ENCODE assay signal across 1 cellular context in genomic region chr4:105858466-105859040, GRCh38.
TF ChIP-seq lines count a peak whose summit lies in the region.

No MANE protein-coding gene starts in this region.

TF ChIP-seq in GM12878, 131 proteins besides CTCF, POLR2A, EP300 and RAD21 (continued from another document):
- no peak for TF ChIP-seq E2F8 (IDR thresholded peaks at IDR 0.05; ENCODE audit: low read depth, partially characterized antibody)
- TF ChIP-seq MEF2B (IDR thresholded peaks at IDR 0.05; ENCODE audit: partially characterized antibody, poor library complexity, severe bottlenecking), result peak; percentile 93
- TF ChIP-seq CBX5 (IDR thresholded peaks at IDR 0.05; ENCODE audit: low read depth), result no peak
- TF ChIP-seq FOXK2 (IDR thresholded peaks at IDR 0.05), result no peak
- no peak for TF ChIP-seq BCLAF1 (IDR thresholded peaks at IDR 0.05)
- no peak for TF ChIP-seq MYB (IDR thresholded peaks at IDR 0.05; ENCODE audit: borderline replicate concordance, low read depth, low read length)
- TF ChIP-seq POLR2AphosphoS2 (IDR thresholded peaks at IDR 0.05; ENCODE audit: low read depth, low read length), result no peak
- TF ChIP-seq WRNIP1 (IDR thresholded peaks at IDR 0.05; ENCODE audit: borderline replicate concordance, low read depth, low read length), result no peak
- no peak for TF ChIP-seq MTA3 (IDR thresholded peaks at IDR 0.05; ENCODE audit: borderline replicate concordance, low read length)
- no peak for TF ChIP-seq PRDM15 (CRISPR knock-in tag; IDR thresholded peaks at IDR 0.05)
- no peak for TF ChIP-seq HCFC1 (IDR thresholded peaks at IDR 0.05; ENCODE audit: low read length)
- no peak for TF ChIP-seq HSF1 (IDR thresholded peaks at IDR 0.05; ENCODE audit: low read depth, low read length)
- no peak for TF ChIP-seq RBBP5 (conservative IDR thresholded peaks at IDR 0.05)
- no peak for TF ChIP-seq NR2C2 (IDR thresholded peaks at IDR 0.05; ENCODE audit: borderline replicate concordance, control insufficient read depth, insufficient read length, low read depth)
- no peak for TF ChIP-seq RELA (IDR thresholded peaks at IDR 0.05; ENCODE audit: borderline replicate concordance, partially characterized antibody)
- TF ChIP-seq GATAD2B (conservative IDR thresholded peaks at IDR 0.05; ENCODE audit: low read depth), result peak; percentile 53; the same call in 1 of the 2 replicates
- TF ChIP-seq ZNF217 (IDR thresholded peaks at IDR 0.05), result no peak
- TF ChIP-seq SUPT20H (IDR thresholded peaks at IDR 0.05; ENCODE audit: borderline replicate concordance, control insufficient read depth, low read depth, low read length), result no peak
- no peak for TF ChIP-seq RFX5 (IDR thresholded peaks at IDR 0.05; ENCODE audit: low read depth, low read length)
- TF ChIP-seq NBN (IDR thresholded peaks at IDR 0.05), result no peak
- TF ChIP-seq SIN3A (IDR thresholded peaks at IDR 0.05; ENCODE audit: low read depth, low read length), result no peak
- TF ChIP-seq IKZF1 (conservative IDR thresholded peaks at IDR 0.05), result peak; percentile 31; the same call in 1 of the 2 replicates
- peak; percentile 60 for TF ChIP-seq BCL3 (IDR thresholded peaks at IDR 0.05; ENCODE audit: borderline replicate concordance, insufficient read depth, low read depth, low read length, poor library complexity, severe bottlenecking)
- no peak for TF ChIP-seq CBFB (IDR thresholded peaks at IDR 0.05; ENCODE audit: low read depth)
- TF ChIP-seq ZNF24 (IDR thresholded peaks at IDR 0.05), result no peak
- TF ChIP-seq SIX5 (IDR thresholded peaks at IDR 0.05; ENCODE audit: low read depth, low read length, severe bottlenecking), result no peak
TF ChIP-seq in GM12878: peak in this region for 6.
